ENCODE assay signal across 24 cellular contexts in the genomic region with DNA sequence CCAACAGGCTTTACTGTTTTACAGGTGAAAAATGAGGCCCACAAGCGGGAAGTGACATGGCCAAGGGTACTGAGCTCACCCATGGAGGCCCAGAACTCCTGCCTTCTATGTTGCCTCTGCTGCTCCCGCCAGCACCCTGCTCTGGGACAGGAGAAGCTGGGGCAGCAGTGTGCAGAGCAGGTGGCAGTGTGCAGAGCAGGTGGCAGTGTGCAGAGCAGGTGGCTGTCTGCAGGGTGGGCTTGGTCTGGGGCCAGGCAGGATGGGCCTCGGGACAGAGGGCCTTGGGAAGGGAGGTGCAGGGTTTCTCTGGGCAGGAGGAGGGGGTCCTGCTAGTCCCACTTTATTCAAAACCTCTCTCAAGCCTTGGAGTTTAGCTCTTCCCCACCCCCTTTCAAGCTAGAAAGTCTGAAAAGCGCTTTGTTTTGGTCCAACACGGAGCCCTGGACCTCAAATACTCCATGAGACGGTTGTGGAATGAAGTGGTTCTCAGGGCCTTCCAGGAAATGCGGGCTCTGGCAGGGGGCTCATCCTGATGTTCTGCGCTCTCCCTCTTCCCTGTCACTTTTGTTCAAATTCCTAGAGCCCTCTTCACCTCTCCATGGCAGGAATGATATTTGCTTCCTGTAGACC. TPM values are rescaled to one million over a fixed set of nuclear protein-coding genes. Genes with fewer than 3 reads are reported as not detected.
DNase-seq lines count a peak whose midpoint lies in the region; ATAC-seq and TF ChIP-seq lines count a peak whose summit lies in the region.
"Had no signal": no experiment of that assay in that cellular context is flagged by ENCODE, and none has a peak within 500 bp of the region (broad histone marks: within the 10 kb centered on the region; RNA-seq: fewer than 3 reads in every experiment).

No MANE protein-coding gene starts in this region.

- peak overlapping the region; percentile 44 for H3K4me3 Mint-ChIP-seq in endothelial cell (ENCODE audit: unreplicated experiment)
- H3K4me3 Mint-ChIP-seq: activated T-cell treated with anti-CD3 and anti-CD28 coated beads, Interleukin-2, amount 50 U/mL, for 24 hours; CD4-positive, alpha-beta memory T cell; central memory CD8-positive, alpha-beta T cell had no signal

- peak overlapping the region; percentile 74 for H3K27ac Mint-ChIP-seq in endothelial cell (ENCODE audit: unreplicated experiment)
- H3K27ac Mint-ChIP-seq: activated T-cell treated with anti-CD3 and anti-CD28 coated beads, Interleukin-2, amount 50 U/mL, for 24 hours had no signal

- H3K36me3 Mint-ChIP-seq in endothelial cell (ENCODE audit: low read depth, unreplicated experiment) = peaks cover 14% of the 10 kb centered on the region

- ATAC-seq in GM21423 (IDR thresholded peaks at IDR 0.05; ENCODE audit: unreplicated experiment) (no peak), HG02642 (IDR thresholded peaks at IDR 0.05; ENCODE audit: poor library complexity, unreplicated experiment) (no peak)
- ATAC-seq: esophagus mucosa, left colon, SK-N-SH treated with all-trans-retinoic acid at 6 μM for 48 hours had no signal

- H3K9me3 Mint-ChIP-seq in endothelial cell (ENCODE audit: unreplicated experiment) = no peaks in the 10 kb centered on the region
- H3K9me3 Mint-ChIP-seq: activated T-cell treated with anti-CD3 and anti-CD28 coated beads, Interleukin-2, amount 50 U/mL, for 24 hours; CD4-positive, alpha-beta memory T cell; central memory CD8-positive, alpha-beta T cell had no signal

- TF ChIP-seq CTCF in endothelial cell (IDR thresholded peaks at IDR 0.05; ENCODE audit: unreplicated experiment) = no peak

- DNase-seq in SHP77 treated with DMSO at 0.1 percent for 48 hours (lab: John Stamatoyannopoulos, UW) = peak; percentile 35
- no peak for DNase-seq in endothelial cell (ENCODE audit: low spot score)
- DNase-seq in myocyte (ENCODE audit: low read depth) = peak; percentile 16
- peak; percentile 63 for DNase-seq in superior temporal gyrus (ENCODE audit: extremely low spot score)
- DNase-seq in NCI-H1417 (lab: John Stamatoyannopoulos, UW) = no peak
- no peak for DNase-seq in SKM-1 (lab: John Stamatoyannopoulos, UW; ENCODE audit: unreplicated experiment)
- DNase-seq: activated CD4-positive, CD25-positive, alpha-beta regulatory T cell treated with anti-CD3 and anti-CD28 coated beads, Interleukin-2, amount 50 U/mL, for 72 hours; activated naive CD4-positive, alpha-beta T cell; activated T-cell treated with anti-CD3 and anti-CD28 coated beads, Interleukin-2, amount 50 U/mL, for 24 hours; CD4-positive, alpha-beta memory T cell; DMS79 treated with DMSO at 0.1 percent for 48 hours; effector CD8-positive, alpha-beta T cell; HCEC 1CT; IMR-90; left colon; NCI-H1417 treated with DMSO at 0.1 percent for 48 hours; NCI-H526; retina; T1000 had no signal

- peaks cover 88% of the 10 kb centered on the region for H3K4me1 Mint-ChIP-seq in endothelial cell (ENCODE audit: unreplicated experiment)
- H3K4me1 Mint-ChIP-seq: central memory CD8-positive, alpha-beta T cell had no signal

- H3K27me3 Mint-ChIP-seq in endothelial cell (ENCODE audit: unreplicated experiment) = peaks cover 9% of the 10 kb centered on the region
- H3K27me3 Mint-ChIP-seq: CD4-positive, alpha-beta memory T cell had no signal

RNA-seq across cellular contexts. Expression of gene TSPAN15, which starts 26.8 kb away (rescaled TPM):
- total RNA-seq in endothelial cell (ENCODE audit: unreplicated experiment) (195 TPM), myocyte (5.5 and 13.2 TPM in 2 replicates)
- 4.9 TPM for polyA plus RNA-seq in myocyte (2012)
- total RNA-seq: IMR-90 had no signal

Comparison
In these comparisons a context has a peak if more than half of its experiments do, and no peak if none do; other contexts are left out.
1. DNase-seq: peak in SHP77 treated with DMSO at 0.1 percent for 48 hours (single experiment), myocyte (single experiment) and superior temporal gyrus (single experiment); none in endothelial cell (single experiment), NCI-H1417 (0 of 3) and SKM-1 (single experiment).
2. RNA of gene TSPAN15, which starts 26.8 kb away (total RNA-seq): 195 TPM in endothelial cell (single experiment); 5.5 to 13.2 TPM in myocyte; every median in the first group is over 10 times any median in the second.